Comparison of ENCODE assay signal across 8 cellular contexts in the genomic region with DNA sequence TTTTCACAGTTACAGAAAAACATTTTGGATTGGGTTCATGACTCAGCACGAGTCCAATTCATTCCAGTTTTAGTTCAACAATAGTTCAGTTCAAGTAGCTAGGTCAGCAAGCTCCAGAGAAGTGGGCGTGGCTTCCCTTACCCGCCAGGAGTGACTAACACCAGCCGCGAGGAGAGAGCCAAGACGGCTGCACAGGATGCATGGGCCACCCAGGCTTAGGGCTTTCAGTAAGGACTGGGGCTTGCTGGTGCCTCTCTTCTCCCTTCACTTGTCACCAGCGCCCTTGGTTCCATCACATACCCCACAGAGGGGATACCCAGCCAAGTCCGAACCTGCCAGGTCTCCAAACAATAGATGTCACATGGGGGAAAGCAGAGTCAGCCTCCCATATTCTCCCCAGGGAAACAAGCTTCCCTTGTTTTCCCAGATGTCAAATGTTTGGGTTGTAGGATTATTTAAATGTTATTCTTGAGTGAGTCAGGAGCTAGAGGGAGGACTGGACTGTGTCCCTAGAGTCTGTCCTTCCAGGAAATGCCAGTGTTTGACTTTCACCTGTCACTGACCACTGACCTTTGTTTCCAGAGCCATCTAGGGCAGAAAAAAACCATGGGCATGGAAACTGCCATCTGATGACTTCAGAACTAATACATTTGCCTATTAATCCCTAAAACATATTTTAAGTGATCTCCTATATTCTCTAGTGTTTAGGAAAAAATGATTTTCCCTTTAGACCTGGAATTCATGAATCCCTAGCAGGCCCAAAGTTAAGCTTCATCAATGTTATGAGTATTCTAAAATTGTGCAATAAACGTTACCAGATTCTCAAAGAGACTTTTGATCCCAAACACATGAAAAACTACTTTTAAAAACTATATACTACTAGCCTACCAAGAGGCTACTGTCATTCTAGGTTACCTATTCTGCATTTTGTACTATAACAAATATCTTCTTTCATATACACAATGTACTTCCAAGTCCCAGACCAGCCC. TPM values are rescaled to one million over a fixed set of nuclear protein-coding genes. Genes with fewer than 3 reads are reported as not detected.
DNase-seq lines count a peak whose midpoint lies in the region; ATAC-seq and TF ChIP-seq lines count a peak whose summit lies in the region.

No MANE protein-coding gene starts in this region.

- no peak for TF ChIP-seq CTCF in Peyer's patch (IDR thresholded peaks at IDR 0.05)
- TF ChIP-seq CTCF in left lung (IDR thresholded peaks at IDR 0.05), result no peak

- H3K4me3 ChIP-seq in Peyer's patch, result no peak overlapping the region
- H3K4me3 ChIP-seq in left lung, result no peak overlapping the region

- H3K9me3 ChIP-seq in Peyer's patch, result no peaks in the 10 kb centered on the region
- H3K9me3 ChIP-seq in left lung, result no peaks in the 10 kb centered on the region

- no peaks in the 10 kb centered on the region for H3K27me3 ChIP-seq in Peyer's patch
- H3K27me3 ChIP-seq in left lung, result no peaks in the 10 kb centered on the region

- intact Hi-C loops in left lung (cut with DNase I), result no loop called here

- ATAC-seq in left lung, result peak; percentile 93
- no peak for ATAC-seq in GM18909 (IDR thresholded peaks at IDR 0.05; ENCODE audit: poor library complexity, unreplicated experiment)
- ATAC-seq in GM19351 (IDR thresholded peaks at IDR 0.05; ENCODE audit: unreplicated experiment), result no peak

- peaks cover 0 to 4% (median 0%) of the 10 kb centered on the region in 4 donors for H3K4me1 ChIP-seq in Peyer's patch
- H3K4me1 ChIP-seq in left lung, result peaks cover 12 to 18% of the 10 kb centered on the region in 2 donors

- TF ChIP-seq POLR2A in Peyer's patch (IDR thresholded peaks at IDR 0.05), result no peak

- H3K36me3 ChIP-seq in Peyer's patch (no peaks in the 10 kb centered on the region), left lung (peaks cover 0 to 31% of the 10 kb centered on the region in 2 donors)

- DNase-seq in ELF-1 (ENCODE audit: low read depth, low spot score) (peak; percentile 36), Peyer's patch (peak; percentile 66 to 87 (median 67)), cerebellum (ENCODE audit: low spot score) (peak; percentile 24), left lung (peak; percentile 86 to 92), NCI-H524 (lab: John Stamatoyannopoulos, UW) (no peak)
- DNase-seq in stimulated activated CD4-positive, alpha-beta T cell treated with anti-CD3 and anti-CD28 coated beads, Interleukin-4, amount 100 ng/mL, for 4 hours, result peak; percentile 7 to 14

- H3K27ac ChIP-seq in Peyer's patch, result peak overlapping the region; percentile 6 to 65 (median 40)
- H3K27ac ChIP-seq in left lung, result peak overlapping the region; percentile 60 to 76

RNA-seq across cellular contexts. Expression of a gene that starts 51.9 kb away (rescaled TPM):
- not detected for total RNA-seq in Peyer's patch
- total RNA-seq in cerebellum, result not detected
- under 1 TPM; 0.06 to 0.39 TPM for total RNA-seq in left lung

Comparison
In these comparisons a context has a peak if more than half of its experiments do, and no peak if none do; other contexts are left out.
1. DNase-seq: peak in ELF-1 (single experiment), Peyer's patch (3 of 3), cerebellum (single experiment), left lung (2 of 2) and stimulated activated CD4-positive, alpha-beta T cell treated with anti-CD3 and anti-CD28 coated beads, Interleukin-4, amount 100 ng/mL, for 4 hours (2 of 2); none in NCI-H524 (0 of 2).